In the genomic region with DNA sequence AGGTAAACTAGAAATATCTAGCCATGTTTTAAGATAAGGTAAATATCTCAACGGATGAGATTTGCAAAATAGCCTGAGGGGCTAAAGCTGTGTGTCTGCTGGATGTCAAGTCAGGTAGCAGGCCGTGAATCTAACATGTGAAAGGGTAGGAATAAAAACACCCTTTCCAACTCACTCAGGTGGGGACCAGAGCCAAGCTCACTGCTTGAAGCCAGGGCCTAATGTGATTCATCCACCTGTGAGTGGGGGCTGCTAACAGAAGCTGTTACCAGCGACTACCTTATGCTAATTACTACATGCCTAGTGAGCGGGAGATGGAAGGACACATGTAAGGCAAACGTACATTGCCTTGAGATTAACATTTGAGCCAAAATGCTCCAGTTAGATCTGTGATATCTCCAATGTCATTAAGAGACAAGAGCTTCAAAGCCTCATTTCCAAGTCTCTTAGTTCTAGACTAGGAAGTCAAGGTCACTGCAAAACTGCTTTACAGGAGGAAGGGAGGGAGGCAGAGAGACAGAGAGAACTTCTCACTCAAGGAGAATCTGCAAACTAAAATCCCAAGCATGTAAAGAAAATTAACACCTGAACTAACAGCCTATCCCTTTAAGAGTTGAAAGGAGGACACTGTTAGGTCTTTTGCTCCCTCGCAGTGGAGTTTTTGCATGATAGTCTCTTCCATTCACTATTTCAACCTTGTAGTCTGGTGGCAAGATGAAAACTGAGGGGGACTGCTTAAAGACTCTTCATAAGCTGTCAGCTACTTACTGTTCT, we compare ENCODE assay signal across 21 cellular contexts.
DNase-seq lines count a peak whose midpoint lies in the region; ATAC-seq and TF ChIP-seq lines count a peak whose summit lies in the region.
"Had no signal": no experiment of that assay in that cellular context is flagged by ENCODE, and none has a peak within 500 bp of the region (broad histone marks: within the 10 kb centered on the region; RNA-seq: fewer than 3 reads in every experiment).

No MANE protein-coding gene starts in this region.

- peaks cover 85% of the 10 kb centered on the region for H3K4me1 Mint-ChIP-seq in dendritic cell treated with granulocyte-macrophage colony-stimulating factor and Interleukin-4, amounts not matched to agents 40 ng/mL and 50 ng/mL, for 4 days (ENCODE audit: low read depth)
- H3K4me1 Mint-ChIP-seq in mesothelial cell of epicardium: peaks cover 44% of the 10 kb centered on the region

- no peaks in the 10 kb centered on the region for H3K27me3 Mint-ChIP-seq in dendritic cell treated with granulocyte-macrophage colony-stimulating factor and Interleukin-4, amounts not matched to agents 40 ng/mL and 50 ng/mL, for 4 days
- no peaks in the 10 kb centered on the region for H3K27me3 Mint-ChIP-seq in mesothelial cell of epicardium (ENCODE audit: low read depth)

- dilution Hi-C loops in IMR-90 (cut with HindIII; ENCODE audit: low sequenced_read_pairs, unreplicated experiment): no loop called here

- H3K4me3 Mint-ChIP-seq in dendritic cell treated with granulocyte-macrophage colony-stimulating factor and Interleukin-4, amounts not matched to agents 40 ng/mL and 50 ng/mL, for 4 days: no peak overlapping the region
- H3K4me3 Mint-ChIP-seq in mesothelial cell of epicardium: no peak overlapping the region
- H3K4me3 Mint-ChIP-seq: activated T-helper 1 cell treated with anti-CD3 and anti-CD28 coated beads, Interleukin-12 subunit alpha, Interleukin-12 subunit beta, Interleukin-2, Interleukin-4 antibody, amounts not matched to agents 30 ng/mL and 10 ng/mL and 1 ng/mL, durations not matched to agents 14 hours and 24 hours and 36 hours; type B pancreatic cell had no signal

- peak overlapping the region; percentile 25; the same call in 1 of the 2 replicates for H2BK120ac ChIP-seq in IMR-90 (ENCODE audit: low read depth, low read length)

- WGBS in IMR-90 (ENCODE audit: extremely low coverage in 2 of 2, insufficient read length in 1 of 2), 2 experiments: no CpG with 5 or more reads among the region's 6 CpGs

- intact Hi-C loops in IMR-90 (cut with micrococcal nuclease): no loop called here
- intact Hi-C loops in dendritic cell treated with granulocyte-macrophage colony-stimulating factor and Interleukin-4, amounts not matched to agents 40 ng/mL and 50 ng/mL, for 4 days (cut with micrococcal nuclease): no loop called here

- H3K14ac ChIP-seq in IMR-90 (replicated peaks; ENCODE audit: low read depth, low read length): no peak overlapping the region

- no peak overlapping the region for H3K18ac ChIP-seq in IMR-90 (ENCODE audit: low read depth, low read length)

- no peak overlapping the region for H3K27ac ChIP-seq in IMR-90 (ENCODE audit: insufficient read depth, low read length)
- H3K27ac ChIP-seq: cardiac muscle cell had no signal

- no peak overlapping the region for H3K9ac ChIP-seq in IMR-90 (ENCODE audit: low read depth, low read length)

- no peak overlapping the region for H3K4ac ChIP-seq in IMR-90 (ENCODE audit: low read depth, low read length)

- no peak overlapping the region for H4K91ac ChIP-seq in IMR-90 (ENCODE audit: insufficient read depth, low read depth, low read length)

- no TSS peak for BruUV-seq in IMR-90 (replicated peaks; lab: Mats Ljungman, UMichigan)

- no peak overlapping the region for H2AK9ac ChIP-seq in IMR-90 (replicated peaks; ENCODE audit: low read depth, low read length, poor library complexity)

- H2BK20ac ChIP-seq in IMR-90 (ENCODE audit: low read depth, low read length): peak overlapping the region; percentile 66

- H3K4me2 ChIP-seq in IMR-90 (ENCODE audit: low read depth, low read length): no peak overlapping the region
- H3K4me2 ChIP-seq: smooth muscle cell had no signal

- peak; percentile 9 to 31 for DNase-seq in NCI-H2081 (lab: John Stamatoyannopoulos, UW)
- DNase-seq in NCI-H2081 treated with DMSO at 0.1 percent for 48 hours (lab: John Stamatoyannopoulos, UW): no peak
- no peak for DNase-seq in IMR-90
- DNase-seq in mesothelial cell of epicardium (ENCODE audit: low spot score in 2 of 2, unreplicated experiment in 2 of 2): no peak
- DNase-seq in putamen (ENCODE audit: low spot score): no peak
- no peak for DNase-seq in NCI-H2171 treated with DMSO at 0.1 percent for 48 hours (lab: John Stamatoyannopoulos, UW)
- DNase-seq: 8988T; anterior cingulate cortex; dermis blood vessel endothelial cell; DMS53; Karpas-422; mammary epithelial cell; NCI-H187 treated with DMSO at 0.1 percent for 48 hours; stimulated activated CD4-positive, alpha-beta T cell treated with anti-CD3 and anti-CD28 coated beads, Interleukin-2, amount 100 ng/mL, for 24 hours had no signal

- no peak for TF ChIP-seq RAD21 in IMR-90 (IDR thresholded peaks at IDR 0.05; ENCODE audit: low read length)

- no peaks in the 10 kb centered on the region for H3K9me3 ChIP-seq in IMR-90 (ENCODE audit: control insufficient read depth, insufficient read depth, low read length)

- TF ChIP-seq POLR2A in IMR-90 (IDR thresholded peaks at IDR 0.05; ENCODE audit: low read depth, low read length): no peak

- H3K56ac ChIP-seq in IMR-90 (ENCODE audit: extremely low read depth, insufficient read depth, low read length): no peak overlapping the region

- no peak overlapping the region for H2AK5ac ChIP-seq in IMR-90 (ENCODE audit: low read depth, low read length)

- peak overlapping the region; percentile 84 for H3K27ac Mint-ChIP-seq in dendritic cell treated with granulocyte-macrophage colony-stimulating factor and Interleukin-4, amounts not matched to agents 40 ng/mL and 50 ng/mL, for 4 days
- peak overlapping the region; percentile 55 for H3K27ac Mint-ChIP-seq in mesothelial cell of epicardium
- H3K27ac Mint-ChIP-seq: activated naive CD4-positive, alpha-beta T cell treated with anti-CD3 and anti-CD28 coated beads, Interleukin-2, amount 50 U/mL, for 72 hours; activated T-helper 1 cell treated with anti-CD3 and anti-CD28 coated beads, Interleukin-12 subunit alpha, Interleukin-12 subunit beta, Interleukin-2, Interleukin-4 antibody, amounts not matched to agents 30 ng/mL and 10 ng/mL and 1 ng/mL, durations not matched to agents 14 hours and 24 hours and 36 hours; type B pancreatic cell had no signal

- ATAC-seq in IMR-90 (ENCODE audit: low read depth): no peak
- no peak for ATAC-seq in activated CD4-positive, CD25-positive, alpha-beta regulatory T cell treated with anti-CD3 and anti-CD28 coated beads, Interleukin-2, amount 50 U/mL, for 24 hours
- ATAC-seq: activated naive CD4-positive, alpha-beta T cell treated with anti-CD3 and anti-CD28 coated beads, Interleukin-2, amount 50 U/mL, for 72 hours had no signal

- H4K5ac ChIP-seq in IMR-90 (ENCODE audit: low read depth, low read length): no peak overlapping the region

- no peaks in the 10 kb centered on the region for H3K36me3 ChIP-seq in IMR-90 (ENCODE audit: control insufficient read depth, insufficient read depth, low read length)
- H3K36me3 ChIP-seq: cardiac muscle cell had no signal

- H2BK15ac ChIP-seq in IMR-90 (ENCODE audit: low read depth, low read length): peak overlapping the region; percentile 73; the same call in 1 of the 3 replicates

- H3K23ac ChIP-seq in IMR-90 (ENCODE audit: low read depth, low read length): no peak overlapping the region

- no peak overlapping the region for H3K4me3 ChIP-seq in IMR-90 (ENCODE audit: insufficient read depth, low read depth, low read length)
- H3K4me3 ChIP-seq: cardiac muscle cell, smooth muscle cell had no signal

- H3K79me1 ChIP-seq in IMR-90 (ENCODE audit: low read depth in 1 of 2, low read length in 2 of 2): no peaks in the 10 kb centered on the region

- no peaks in the 10 kb centered on the region for H3K27me3 ChIP-seq in IMR-90 (ENCODE audit: control insufficient read depth, insufficient read depth, low read length)
- H3K27me3 ChIP-seq: cardiac muscle cell had no signal

- H2BK5ac ChIP-seq in IMR-90 (ENCODE audit: low read depth, low read length, poor library complexity, severe bottlenecking): no peak overlapping the region

- H2AFZ ChIP-seq in IMR-90 (replicated peaks; ENCODE audit: low read length, poor library complexity): no peak overlapping the region

- in situ Hi-C loops in IMR-90 (cut with MboI; ENCODE audit: low sequenced_read_pairs): no loop called here

- POLR2A ChIA-PET in IMR-90 (lab: Charles Lee; ENCODE audit: unreplicated experiment): no interaction called here

- no peak for TF ChIP-seq CTCF in IMR-90 (conservative IDR thresholded peaks at IDR 0.05; ENCODE audit: low read depth, low read length)
- no peak for TF ChIP-seq CTCF in mesothelial cell of epicardium (IDR thresholded peaks at IDR 0.05; ENCODE audit: unreplicated experiment)

- no peaks in the 10 kb centered on the region for H4K20me1 ChIP-seq in IMR-90 (ENCODE audit: insufficient read depth, low read length)

- peaks cover 5% of the 10 kb centered on the region for H3K36me3 Mint-ChIP-seq in dendritic cell treated with granulocyte-macrophage colony-stimulating factor and Interleukin-4, amounts not matched to agents 40 ng/mL and 50 ng/mL, for 4 days (ENCODE audit: low read depth)
- no peaks in the 10 kb centered on the region for H3K36me3 Mint-ChIP-seq in mesothelial cell of epicardium
- H3K36me3 Mint-ChIP-seq: type B pancreatic cell had no signal

- peaks cover 9% of the 10 kb centered on the region for H3K9me1 ChIP-seq in IMR-90 (ENCODE audit: insufficient read depth, low read length)

- CTCF ChIA-PET in IMR-90 (lab: Yijun Ruan, JAX): interaction anchor here (2.5 kb wide), 1 partner anchor 55 kb away, joined by 7 read pairs; no protein-coding TSS in a partner anchor

- H4K8ac ChIP-seq in IMR-90 (ENCODE audit: low read depth in 2 of 2, low read length in 2 of 2): no peak overlapping the region; a peak in 1 of 4 replicates

- no peaks in the 10 kb centered on the region for H3K9me3 Mint-ChIP-seq in dendritic cell treated with granulocyte-macrophage colony-stimulating factor and Interleukin-4, amounts not matched to agents 40 ng/mL and 50 ng/mL, for 4 days
- no peaks in the 10 kb centered on the region for H3K9me3 Mint-ChIP-seq in mesothelial cell of epicardium
- H3K9me3 Mint-ChIP-seq: type B pancreatic cell had no signal

- H3K4me1 ChIP-seq in IMR-90 (ENCODE audit: control insufficient read depth, insufficient read depth, low read length): peaks cover 10% of the 10 kb centered on the region

TF ChIP-seq in IMR-90, 13 proteins besides CTCF, POLR2A, EP300 and RAD21 (continues in another document):
- TF ChIP-seq FOS (IDR thresholded peaks at IDR 0.05; ENCODE audit: low read depth, low read length) (no peak), RFX5 (IDR thresholded peaks at IDR 0.05; ENCODE audit: low read depth, low read length) (no peak), MXI1 (IDR thresholded peaks at IDR 0.05; ENCODE audit: borderline replicate concordance, low read depth, low read length) (no peak), CHD1 (IDR thresholded peaks at IDR 0.05; ENCODE audit: low read depth, low read length) (no peak)
- TF ChIP-seq, protein P1, sequence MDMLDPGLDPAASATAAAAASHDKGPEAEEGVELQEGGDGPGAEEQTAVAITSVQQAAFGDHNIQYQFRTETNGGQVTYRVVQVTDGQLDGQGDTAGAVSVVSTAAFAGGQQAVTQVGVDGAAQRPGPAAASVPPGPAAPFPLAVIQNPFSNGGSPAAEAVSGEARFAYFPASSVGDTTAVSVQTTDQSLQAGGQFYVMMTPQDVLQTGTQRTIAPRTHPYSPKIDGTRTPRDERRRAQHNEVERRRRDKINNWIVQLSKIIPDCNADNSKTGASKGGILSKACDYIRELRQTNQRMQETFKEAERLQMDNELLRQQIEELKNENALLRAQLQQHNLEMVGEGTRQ (IDR thresholded peaks at IDR 0.05; ENCODE audit: low read depth, low read length): no peak

Comparison
In these comparisons a context has a peak if more than half of its experiments do, and no peak if none do; other contexts are left out.
1. DNase-seq: peak in NCI-H2081 (2 of 2); none in NCI-H2081 treated with DMSO at 0.1 percent for 48 hours (single experiment), IMR-90 (single experiment), mesothelial cell of epicardium (0 of 2), putamen (single experiment) and NCI-H2171 treated with DMSO at 0.1 percent for 48 hours (single experiment).